20 cellular contexts compared by ENCODE assay signal in the genomic region with DNA sequence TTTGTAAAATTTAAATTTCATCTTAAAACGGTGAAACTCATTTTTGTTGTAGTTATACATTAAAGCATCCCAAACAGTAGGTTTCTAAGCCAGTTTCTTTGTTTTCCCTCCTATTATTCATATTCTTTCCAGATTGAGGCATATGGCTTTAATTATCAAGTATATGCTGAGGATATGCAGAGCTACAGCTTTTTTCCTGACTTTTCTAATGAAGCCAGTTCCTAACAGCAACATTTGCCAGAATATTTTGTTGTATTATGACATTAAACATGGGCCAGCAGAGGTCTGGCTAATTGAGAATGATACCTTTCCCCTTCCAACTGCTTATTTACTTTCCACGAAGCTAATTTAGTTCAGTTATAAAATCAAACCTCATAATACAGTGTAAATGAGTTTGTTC.
"Had no signal": no experiment of that assay in that cellular context is flagged by ENCODE, and none has a peak within 500 bp of the region (broad histone marks: within the 10 kb centered on the region; RNA-seq: fewer than 3 reads in every experiment).

No MANE protein-coding gene starts in this region.

- ATAC-seq: activated T-helper 17 cell treated with anti-CD3 and anti-CD28 coated beads, Interleukin-2, amount 50 U/mL, for 72 hours; effector memory CD8-positive, alpha-beta T cell; left ventricle myocardium superior; right cardiac atrium; stimulated activated naive CD8-positive, alpha-beta T cell treated with anti-CD3 and anti-CD28 coated beads, Interleukin-15, Interleukin-2, amounts not matched to agents 100 U/mL and 50 U/mL, for 24 hours had no signal

- H3K9me3 ChIP-seq: esophagus muscularis mucosa, upper lobe of left lung had no signal

- FAIRE-seq: astrocyte had no signal

- H3K36me3 ChIP-seq: esophagus muscularis mucosa, upper lobe of left lung had no signal

- H3K4me3 ChIP-seq: esophagus muscularis mucosa, hepatocyte, upper lobe of left lung had no signal

- H3K4me1 ChIP-seq: parathyroid adenoma, upper lobe of left lung had no signal

- H3K27ac ChIP-seq: esophagus muscularis mucosa, hepatocyte, parathyroid adenoma, upper lobe of left lung had no signal

- DNase-seq: activated CD4-positive, alpha-beta T cell treated with anti-CD3 and anti-CD28 coated beads for 1 hour; activated CD8-positive, alpha-beta memory T cell treated with anti-CD3 and anti-CD28 coated beads for 24 hours; activated CD8-positive, alpha-beta memory T cell treated with anti-CD3 and anti-CD28 coated beads, Interleukin-2, amount 50 U/mL, for 4 hours; activated T-cell treated with anti-CD3 and anti-CD28 coated beads, Interleukin-2, amount 50 U/mL, for 24 hours; central memory CD4-positive, alpha-beta T cell; effector memory CD8-positive, alpha-beta T cell; glutamatergic neuron; immature natural killer cell; left ventricle myocardium superior; nucleus accumbens; right cardiac atrium; stimulated activated CD4-positive, alpha-beta T cell treated with anti-CD3 and anti-CD28 coated beads, Interleukin-4, amount 100 ng/mL, for 24 hours; stimulated activated naive CD8-positive, alpha-beta T cell treated with anti-CD3 and anti-CD28 coated beads, Interleukin-15, Interleukin-2, amounts not matched to agents 100 U/mL and 50 U/mL, for 24 hours; T-helper 9 cell; upper lobe of left lung had no signal

- H3K9ac ChIP-seq: parathyroid adenoma had no signal
